Comparison of ENCODE assay signal across 25 cellular contexts in genomic region chr1:62288669-62289068, GRCh38. TPM values are rescaled to one million over a fixed set of nuclear protein-coding genes. Genes with fewer than 3 reads are reported as not detected.
"Had no signal": no experiment of that assay in that cellular context is flagged by ENCODE, and none has a peak within 500 bp of the region (broad histone marks: within the 10 kb centered on the region; RNA-seq: fewer than 3 reads in every experiment).

No MANE protein-coding gene starts in this region.

- H3K9me3 ChIP-seq: heart right ventricle, ovary, upper lobe of right lung had no signal

- ATAC-seq: esophagus mucosa; foreskin keratinocyte; heart right ventricle; sciatic nerve; stimulated activated effector memory CD8-positive, alpha-beta T cell treated with anti-CD3 and anti-CD28 coated beads, Interleukin-12 subunit alpha, Interleukin-12 subunit beta, amount 100 ng/mL, for 72 hours; stimulated activated naive CD8-positive, alpha-beta T cell treated with anti-CD3 and anti-CD28 coated beads, Interleukin-15, amount 100 ng/mL, for 72 hours; upper lobe of right lung had no signal

- H3K27me3 ChIP-seq: ovary, upper lobe of right lung had no signal

- H3K36me3 ChIP-seq: heart right ventricle, ovary, upper lobe of right lung had no signal

- H3K4me3 ChIP-seq: heart right ventricle, ovary, skin epidermis, upper lobe of right lung had no signal

- DNase-seq: activated CD4-positive, alpha-beta memory T cell treated with anti-CD3 and anti-CD28 coated beads for 36 hours; activated CD4-positive, alpha-beta T cell treated with anti-CD3 and anti-CD28 coated beads, Interleukin-2, amount 10 ng/mL, durations not matched to agents 24 days and 14 days; activated CD4-positive, CD25-positive, alpha-beta regulatory T cell treated with anti-CD3 and anti-CD28 coated beads, Interleukin-2, amount 50 U/mL, for 72 hours; activated CD8-positive, alpha-beta memory T cell treated with anti-CD3 and anti-CD28 coated beads, Interleukin-2, amount 50 U/mL, for 48 hours; activated gamma-delta T cell; activated naive CD4-positive, alpha-beta T cell treated with anti-CD3 and anti-CD28 coated beads, Interleukin-2, amount 10 ng/mL, durations not matched to agents 7 days and 5 days; activated T-cell treated with anti-CD3 and anti-CD28 coated beads, Interleukin-2, amount 50 U/mL, for 24 hours; amniotic stem cell; caudate nucleus; cortex of kidney; foreskin keratinocyte; heart right ventricle; naive B cell; ovary; stimulated activated CD4-positive, alpha-beta T cell treated with anti-CD3 and anti-CD28 coated beads, Interleukin-4, amount 100 ng/mL, for 24 hours; stimulated activated naive CD8-positive, alpha-beta T cell treated with anti-CD3 and anti-CD28 coated beads, Interleukin-15, amount 100 ng/mL, for 72 hours; substantia nigra; T-helper 2 cell; upper lobe of right lung had no signal

- H3K4me1 ChIP-seq: foreskin keratinocyte had no signal

- H3K27ac ChIP-seq: foreskin keratinocyte, heart right ventricle, ovary, skin epidermis, upper lobe of right lung had no signal

RNA-seq across cellular contexts. Expression of gene KANK4, which starts 30.6 kb away (rescaled TPM):
- total RNA-seq: activated CD4-positive, alpha-beta memory T cell treated with anti-CD3 and anti-CD28 coated beads for 36 hours; activated CD4-positive, alpha-beta T cell treated with anti-CD3 and anti-CD28 coated beads, Interleukin-2, amount 10 ng/mL, durations not matched to agents 24 days and 14 days; esophagus mucosa; glomerular endothelial cell; renal cortical epithelial cell had no signal
